9 cellular contexts compared by ENCODE assay signal in the genomic region with DNA sequence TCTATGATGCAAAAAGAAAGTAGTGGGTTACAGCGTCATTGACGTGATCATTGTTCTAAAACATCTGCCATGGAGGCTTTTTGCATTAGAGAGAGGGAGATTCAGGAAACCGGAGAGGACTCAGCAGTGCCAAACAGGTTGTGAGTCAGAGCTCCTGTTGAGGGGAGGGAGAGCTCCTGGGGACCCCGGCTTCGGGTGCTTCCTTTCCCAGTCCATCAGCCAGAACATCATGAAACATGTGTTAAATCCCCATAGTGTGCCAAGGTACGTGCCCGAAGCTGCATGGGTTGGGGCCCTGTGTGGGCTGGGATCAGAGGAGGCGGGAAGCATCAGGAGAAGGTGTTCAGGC. TPM values are rescaled to one million over a fixed set of nuclear protein-coding genes. Genes with fewer than 3 reads are reported as not detected.
A peak's percentile ranks its signal among the peaks of the same experiment; 100 is the strongest.
DNase-seq lines count a peak whose midpoint lies in the region; TF ChIP-seq lines count a peak whose summit lies in the region.
"Had no signal": no experiment of that assay in that cellular context is flagged by ENCODE, and none has a peak within 500 bp of the region (broad histone marks: within the 10 kb centered on the region; RNA-seq: fewer than 3 reads in every experiment).

No MANE protein-coding gene starts in this region.

- no peak for TF ChIP-seq CTCF in fibroblast of lung (conservative IDR thresholded peaks at IDR 0.05 in 1 of 2, IDR thresholded peaks at IDR 0.05 in 1 of 2; ENCODE audit: low read depth in 1 of 2, low read length in 2 of 2)

- no peaks in the 10 kb centered on the region for H4K20me1 ChIP-seq in fibroblast of lung (ENCODE audit: control insufficient read depth, extremely low read depth, insufficient read depth, low read length)

- H3K4me2 ChIP-seq in fibroblast of lung (ENCODE audit: extremely low read depth, insufficient read depth, low read length) = peak overlapping the region; percentile 6

- H3K9me3 ChIP-seq in SJCRH30 (replicated peaks) (no peaks in the 10 kb centered on the region), fibroblast of lung (ENCODE audit: control insufficient read depth, insufficient read depth, low read depth, low read length) (no peaks in the 10 kb centered on the region), skeletal muscle tissue (ENCODE audit: control insufficient read depth in 3 of 3, low read length in 3 of 3) (no peaks in the 10 kb centered on the region)

- H3K27me3 ChIP-seq in SJCRH30 (no peaks in the 10 kb centered on the region), fibroblast of lung (ENCODE audit: control insufficient read depth, insufficient read depth, low read length) (no peaks in the 10 kb centered on the region), skeletal muscle tissue (ENCODE audit: control insufficient read depth in 3 of 3, insufficient read depth in 3 of 3, low read length in 3 of 3) (no peaks in the 10 kb centered on the region)

- H3K4me1 ChIP-seq in SJCRH30 = peaks cover 22% of the 10 kb centered on the region; the same call in 1 of the 2 replicates
- peaks cover 17% of the 10 kb centered on the region for H3K4me1 ChIP-seq in fibroblast of lung (ENCODE audit: control insufficient read depth, extremely low read depth, insufficient read depth, low read length)
- peaks cover 22 to 41% (median 40%) of the 10 kb centered on the region in 3 donors for H3K4me1 ChIP-seq in skeletal muscle tissue (ENCODE audit: control insufficient read depth in 3 of 3, insufficient read depth in 3 of 3, low read length in 3 of 3)

- H3K4me3 ChIP-seq in SJCRH30 (peak overlapping the region; percentile 64), fibroblast of lung (replicated peaks in 1 of 4; ENCODE audit: control extremely low read depth in 1 of 4, insufficient read depth in 1 of 4, low read depth in 3 of 4, low read length in 4 of 4) (peak overlapping the region; percentile 15 to 63 (median 38)), skeletal muscle tissue (ENCODE audit: low read length in 3 of 3) (peak overlapping the region; percentile 75 to 77 (median 77))

- DNase-seq in DMS 273 (lab: John Stamatoyannopoulos, UW; ENCODE audit: unreplicated experiment) = peak; percentile 12
- DNase-seq in DMS 273 treated with DMSO at 0.1 percent for 48 hours (lab: John Stamatoyannopoulos, UW) = no peak
- peak; percentile 46 to 77 for DNase-seq in SJCRH30
- peak; percentile 78 to 80 for DNase-seq in fibroblast of lung (ENCODE audit: low read depth in 2 of 2)
- DNase-seq in NCI-H2029 (lab: John Stamatoyannopoulos, UW) = no peak
- no peak for DNase-seq in 8988T
- DNase-seq in caudate nucleus (lab: John Stamatoyannopoulos, UW) = no peak

- H3K27ac ChIP-seq in SJCRH30 = peak overlapping the region; percentile 20; the same call in 1 of the 2 replicates
- no peak overlapping the region for H3K27ac ChIP-seq in fibroblast of lung (ENCODE audit: insufficient read depth, low read length)
- H3K27ac ChIP-seq in skeletal muscle tissue (ENCODE audit: low read depth, low read length) = peak overlapping the region; percentile 51
- H3K27ac ChIP-seq in caudate nucleus (ENCODE audit: low read depth, low read length) = no peak overlapping the region
- H3K27ac ChIP-seq: 22Rv1 had no signal

- H3K9ac ChIP-seq in fibroblast of lung (ENCODE audit: insufficient read depth, low read length) (no peak overlapping the region), skeletal muscle tissue (ENCODE audit: low read depth in 1 of 3, low read length in 3 of 3) (peak overlapping the region in 2 of 3 donors; percentile 67 to 78)

- no peaks in the 10 kb centered on the region for H3K36me3 ChIP-seq in SJCRH30
- H3K36me3 ChIP-seq in fibroblast of lung (ENCODE audit: control insufficient read depth, insufficient read depth, low read length) = no peaks in the 10 kb centered on the region
- H3K36me3 ChIP-seq in skeletal muscle tissue (ENCODE audit: control insufficient read depth in 3 of 3, insufficient read depth in 3 of 3, low read length in 3 of 3) = no peaks in the 10 kb centered on the region

- H3K79me2 ChIP-seq in fibroblast of lung (ENCODE audit: control insufficient read depth, insufficient read depth, low read length) = no peaks in the 10 kb centered on the region

- H2AFZ ChIP-seq in fibroblast of lung (ENCODE audit: low read length) = no peak overlapping the region

RNA-seq across cellular contexts. Expression of gene CYRIA, which starts 0.8 kb away (rescaled TPM):
- total RNA-seq in SJCRH30 (2014; rRNA removed; shearing (Covaris generic)) = 18.3 and 22.2 TPM in 2 replicates
- total RNA-seq in fibroblast of lung (7.4 and 10.2 TPM in 2 replicates), skeletal muscle tissue (4.7 TPM)
- polyA plus RNA-seq in fibroblast of lung = 3.6 and 6.3 TPM in 2 replicates
- 3.1 and 4.1 TPM in 2 replicates for polyA plus RNA-seq in fibroblast of lung (2012)
- 1.1 TPM in 1 of 2 replicates, not detected in the other for polyA minus RNA-seq in fibroblast of lung (ENCODE audit: low replicate concordance)

Comparison
In these comparisons a context has a peak if more than half of its experiments do, and no peak if none do; other contexts are left out.
1. DNase-seq: peak in DMS 273 (single experiment), SJCRH30 (2 of 2) and fibroblast of lung (2 of 2); none in DMS 273 treated with DMSO at 0.1 percent for 48 hours (single experiment), NCI-H2029 (single experiment), 8988T (single experiment) and caudate nucleus (0 of 61).
2. H3K27ac ChIP-seq: peak in SJCRH30 (single experiment) and skeletal muscle tissue (single experiment); none in fibroblast of lung (single experiment) and caudate nucleus (single experiment).
3. Peak in every context shown above with its lines, with median percentiles within 50 percentile points of each other: H3K4me3 ChIP-seq.